In the genomic region with DNA sequence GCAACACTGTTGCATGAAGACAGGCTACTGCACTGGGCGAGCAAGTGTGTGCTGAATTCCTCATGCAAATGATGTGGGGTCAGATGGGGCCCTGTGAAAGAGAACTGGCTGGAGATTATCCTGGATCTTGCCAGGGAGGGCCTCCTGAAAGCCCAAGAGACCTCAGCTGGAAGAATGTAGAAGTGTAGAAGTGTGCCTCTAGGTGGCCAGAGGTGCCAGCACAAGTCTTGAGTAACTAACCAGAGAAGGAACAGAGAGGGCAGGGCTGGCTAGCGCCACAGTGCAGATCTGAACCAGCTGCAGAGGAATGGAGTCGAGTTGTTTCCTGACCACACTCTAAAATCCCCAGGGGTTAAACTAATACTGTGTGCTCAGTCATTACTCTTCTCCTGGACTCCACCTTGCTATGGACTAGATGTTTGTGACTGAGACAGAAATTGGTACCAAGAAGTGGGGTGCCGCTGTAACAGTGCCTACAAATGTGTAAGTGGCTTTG, we compare ENCODE assay signal across 11 cellular contexts.
DNase-seq lines count a peak whose midpoint lies in the region; ATAC-seq and TF ChIP-seq lines count a peak whose summit lies in the region.
"Had no signal": no experiment of that assay in that cellular context is flagged by ENCODE, and none has a peak within 500 bp of the region (broad histone marks: within the 10 kb centered on the region; RNA-seq: fewer than 3 reads in every experiment).

No MANE protein-coding gene starts in this region.

- H3K27ac Mint-ChIP-seq in activated CD4-positive, alpha-beta T cell treated with anti-CD3 and anti-CD28 coated beads, Interleukin-2, amount 10 ng/mL, durations not matched to agents 24 days and 14 days, result no peak overlapping the region

- H2BK12ac ChIP-seq in neuronal stem cell (ENCODE audit: low read length), result no peak overlapping the region

- H3K4me1 ChIP-seq in HCT116 (ENCODE audit: control insufficient read depth in 1 of 2, insufficient read depth in 2 of 2, low read length in 2 of 2) (no peaks in the 10 kb centered on the region), neuronal stem cell (ENCODE audit: control insufficient read depth in 2 of 2, insufficient read depth in 1 of 2, low read depth in 1 of 2, low read length in 2 of 2) (peaks cover 0 to 4% of the 10 kb centered on the region in 2 donors)

- RAD21 ChIA-PET in HCT116 (lab: Charles Lee; ENCODE audit: low non-redundant PET in 1 of 2, low total read pairs in 2 of 2, uncharacterized antibody in 2 of 2, unreplicated experiment in 2 of 2), result no interaction called here

- TF ChIP-seq RAD21 in HCT116 (IDR thresholded peaks at IDR 0.05; ENCODE audit: low read depth), result no peak; the same call in 1 of the 2 replicates

- H3K9me3 ChIP-seq in HCT116 (ENCODE audit: control insufficient read depth in 1 of 2, insufficient read depth in 1 of 2, low read depth in 1 of 2, low read length in 2 of 2), result no peaks in the 10 kb centered on the region
- H3K9me3 ChIP-seq in neuronal stem cell (replicated peaks in 1 of 2; ENCODE audit: control insufficient read depth in 2 of 2, insufficient read depth in 1 of 2, low read depth in 1 of 2, low read length in 2 of 2), result peaks cover 0 to 2% of the 10 kb centered on the region in 2 donors

- no peak overlapping the region for H3K4me3 ChIP-seq in HCT116 (replicated peaks in 1 of 2; ENCODE audit: low read depth in 1 of 2, low read length in 2 of 2)
- H3K4me3 ChIP-seq in neuronal stem cell (ENCODE audit: low read length in 2 of 2), result no peak overlapping the region

- intact Hi-C loops in activated CD4-positive, alpha-beta T cell treated with anti-CD3 and anti-CD28 coated beads, Interleukin-2, amount 10 ng/mL, durations not matched to agents 24 days and 14 days (cut with micrococcal nuclease), result no loop called here
- intact Hi-C loops in HCT116 (cut with micrococcal nuclease), result no loop called here

- H3K9ac ChIP-seq in HCT116 (ENCODE audit: low read length) (no peak overlapping the region), neuronal stem cell (ENCODE audit: low read depth, low read length, poor library complexity) (no peak overlapping the region)

- no peaks in the 10 kb centered on the region for H3K4me1 Mint-ChIP-seq in activated CD4-positive, alpha-beta T cell treated with anti-CD3 and anti-CD28 coated beads, Interleukin-2, amount 10 ng/mL, durations not matched to agents 24 days and 14 days

- no peaks in the 10 kb centered on the region for H3K9me2 ChIP-seq in HCT116 (ENCODE audit: insufficient read depth)

- peaks cover 10% of the 10 kb centered on the region for H3K27me3 ChIP-seq in HCT116 (ENCODE audit: insufficient read depth, low read length)
- no peaks in the 10 kb centered on the region for H3K27me3 ChIP-seq in neuronal stem cell (ENCODE audit: control insufficient read depth in 3 of 3, insufficient read depth in 3 of 3, low read depth in 1 of 3, low read length in 3 of 3)

- ATAC-seq in HCT116, result peak; percentile 74; the same call in 1 of the 2 replicates
- ATAC-seq in HG03520 (IDR thresholded peaks at IDR 0.05; ENCODE audit: unreplicated experiment), result peak; percentile 96

- H3K27me3 Mint-ChIP-seq in activated CD4-positive, alpha-beta T cell treated with anti-CD3 and anti-CD28 coated beads, Interleukin-2, amount 10 ng/mL, durations not matched to agents 24 days and 14 days, result peaks cover 9% of the 10 kb centered on the region

- no peak overlapping the region for H3K4ac ChIP-seq in neuronal stem cell (ENCODE audit: low read length)

- H2AK5ac ChIP-seq in neuronal stem cell (ENCODE audit: low read depth, low read length), result no peak overlapping the region

- CTCF ChIA-PET in HCT116 (lab: Charles Lee), result no interaction called here

- H3K79me1 ChIP-seq in neuronal stem cell (ENCODE audit: low read depth, low read length), result no peaks in the 10 kb centered on the region

- TF ChIP-seq CTCF in HCT116 (IDR thresholded peaks at IDR 0.05 in 2 of 3, conservative IDR thresholded peaks at IDR 0.05 in 1 of 3; ENCODE audit: borderline replicate concordance in 1 of 3, insufficient read depth in 1 of 3, low read depth in 2 of 3, low read length in 2 of 3), result 0 out of 6 replicates have a peak, but pooled peaks of 1 of the 3 experiments have one; percentile 8

- no peak overlapping the region for H2BK120ac ChIP-seq in neuronal stem cell (ENCODE audit: low read depth, low read length)

- H4K20me1 ChIP-seq in HCT116 (ENCODE audit: insufficient read depth), result no peaks in the 10 kb centered on the region

- no peaks in the 10 kb centered on the region for H3K79me2 ChIP-seq in HCT116 (ENCODE audit: insufficient read depth, low read length)

- no peak for TF ChIP-seq POLR2A in HCT116 (IDR thresholded peaks at IDR 0.05; ENCODE audit: borderline replicate concordance, extremely low read depth, insufficient read depth, insufficient read length)

- no peak overlapping the region for H2BK5ac ChIP-seq in neuronal stem cell (ENCODE audit: low read length)

- no TSS peak for BruUV-seq in HCT116 (replicated peaks; lab: Mats Ljungman, UMichigan)

- H3K9me3 Mint-ChIP-seq in activated CD4-positive, alpha-beta T cell treated with anti-CD3 and anti-CD28 coated beads, Interleukin-2, amount 10 ng/mL, durations not matched to agents 24 days and 14 days, result peaks cover 4% of the 10 kb centered on the region

- no peak overlapping the region for H3K14ac ChIP-seq in neuronal stem cell (ENCODE audit: low read length)

- H3K36me3 Mint-ChIP-seq in activated CD4-positive, alpha-beta T cell treated with anti-CD3 and anti-CD28 coated beads, Interleukin-2, amount 10 ng/mL, durations not matched to agents 24 days and 14 days (ENCODE audit: low read depth), result no peaks in the 10 kb centered on the region

- no peak overlapping the region for H3K18ac ChIP-seq in neuronal stem cell (ENCODE audit: low read length)

- H3K27ac ChIP-seq in HCT116 (ENCODE audit: low read depth, low read length), result no peak overlapping the region
- H3K27ac ChIP-seq in neuronal stem cell (replicated peaks; ENCODE audit: low read length), result no peak overlapping the region

- DNase-seq in activated CD4-positive, alpha-beta T cell treated with anti-CD3 and anti-CD28 coated beads, Interleukin-2, amount 10 ng/mL, durations not matched to agents 24 days and 14 days, result peak; percentile 31
- DNase-seq in activated CD4-positive, alpha-beta T cell treated with anti-CD3 and anti-CD28 coated beads for 48 hours, result no peak
- DNase-seq in HCT116 (ENCODE audit: low read depth, low spot score) (no peak), neuronal stem cell (ENCODE audit: low spot score) (no peak), SIG-M5 (lab: John Stamatoyannopoulos, UW) (no peak), SKM-1 treated with dmso at 0.1 percent for 144 hours (lab: John Stamatoyannopoulos, UW; ENCODE audit: unreplicated experiment) (no peak)
- DNase-seq in activated CD8-positive, alpha-beta memory T cell treated with anti-CD3 and anti-CD28 coated beads, Interleukin-2, amount 50 U/mL, for 4 hours, result no peak
- DNase-seq: NCI-H1105 treated with DMSO at 0.1 percent for 48 hours; retina; stimulated activated naive CD4-positive, alpha-beta T cell treated with Interleukin-2 at 50 U/mL for 16 hours had no signal

- WGBS in neuronal stem cell (ENCODE audit: extremely low coverage in 2 of 2, insufficient read length in 2 of 2, insufficient replicate concordance in 1 of 2), 2 donors, result no CpG with 5 or more reads among the region's 4 CpGs

- no peak overlapping the region for H4K91ac ChIP-seq in neuronal stem cell (ENCODE audit: low read depth, low read length, poor library complexity)

- H3K36me3 ChIP-seq in HCT116 (ENCODE audit: control insufficient read depth in 1 of 2, insufficient read depth in 2 of 2, low read length in 2 of 2) (no peaks in the 10 kb centered on the region), neuronal stem cell (replicated peaks in 1 of 2; ENCODE audit: control insufficient read depth in 2 of 2, insufficient read depth in 2 of 2, low read length in 2 of 2) (no peaks in the 10 kb centered on the region)

- POLR2A ChIA-PET in HCT116 (lab: Charles Lee), result no interaction called here

- no peak overlapping the region for H3K4me2 ChIP-seq in HCT116 (ENCODE audit: low read length)
- no peak overlapping the region for H3K4me2 ChIP-seq in neuronal stem cell (ENCODE audit: insufficient read depth, low read length, poor library complexity, severe bottlenecking)

- no peak overlapping the region for H2BK15ac ChIP-seq in neuronal stem cell (ENCODE audit: low read length)

- no peak overlapping the region for H3K23ac ChIP-seq in neuronal stem cell (ENCODE audit: low read depth, low read length, poor library complexity)

- no peak overlapping the region for H2AFZ ChIP-seq in HCT116 (ENCODE audit: low read depth, low read length, poor library complexity, severe bottlenecking)
- peak overlapping the region; percentile 7 for H2AFZ ChIP-seq in neuronal stem cell (ENCODE audit: low read length)

- no peak overlapping the region for H3K4me3 Mint-ChIP-seq in activated CD4-positive, alpha-beta T cell treated with anti-CD3 and anti-CD28 coated beads, Interleukin-2, amount 10 ng/mL, durations not matched to agents 24 days and 14 days

- H4K8ac ChIP-seq in neuronal stem cell (ENCODE audit: low read depth, low read length), result no peak overlapping the region

TF ChIP-seq in HCT116, 20 proteins besides CTCF, POLR2A, EP300 and RAD21 (continues in another document):
- no peak for TF ChIP-seq EZH2 (IDR thresholded peaks at IDR 0.05)
- TF ChIP-seq ZFX (IDR thresholded peaks at IDR 0.05), result no peak
- TF ChIP-seq SRF (IDR thresholded peaks at IDR 0.05; ENCODE audit: low read depth), result no peak
- no peak for TF ChIP-seq POLR2AphosphoS5 (IDR thresholded peaks at IDR 0.05; ENCODE audit: low read depth, low read length)
- TF ChIP-seq FOSL1 (IDR thresholded peaks at IDR 0.05; ENCODE audit: low read depth), result no peak
- no peak for TF ChIP-seq ELF1 (IDR thresholded peaks at IDR 0.05; ENCODE audit: borderline replicate concordance, low read depth)
